Comparison of ENCODE assay signal across 8 cellular contexts in genomic region chr16:85420501-85421337, GRCh38.
A peak's percentile ranks its signal among the peaks of the same experiment; 100 is the strongest.
DNase-seq lines count a peak whose midpoint lies in the region; ATAC-seq and TF ChIP-seq lines count a peak whose summit lies in the region.

No MANE protein-coding gene starts in this region.

- peak; percentile 95 for TF ChIP-seq CTCF in fibroblast of villous mesenchyme (IDR thresholded peaks at IDR 0.05; ENCODE audit: insufficient read depth, low read depth, low read length)

- peaks cover 8% of the 10 kb centered on the region for H3K4me1 Mint-ChIP-seq in activated T-cell treated with anti-CD3 and anti-CD28 coated beads, Interleukin-2, amount 50 U/mL, for 24 hours (ENCODE audit: low read depth)

- no peak overlapping the region for H3K27ac Mint-ChIP-seq in activated T-cell treated with anti-CD3 and anti-CD28 coated beads, Interleukin-2, amount 50 U/mL, for 24 hours

- DNase-seq in 8988T (peak; percentile 99), NOMO-1 treated with DMSO at 0.1 percent for 48 hours (lab: John Stamatoyannopoulos, UW; ENCODE audit: unreplicated experiment) (peak; percentile 67), fibroblast of villous mesenchyme (ENCODE audit: low read depth) (peak; percentile 35), posterior vena cava (ENCODE audit: low spot score) (peak; percentile 86)
- DNase-seq in activated T-cell treated with anti-CD3 and anti-CD28 coated beads, Interleukin-2, amount 50 U/mL, for 24 hours: peak; percentile 88

- no peaks in the 10 kb centered on the region for H3K27me3 Mint-ChIP-seq in activated T-cell treated with anti-CD3 and anti-CD28 coated beads, Interleukin-2, amount 50 U/mL, for 24 hours

- no peak overlapping the region for H3K4me3 Mint-ChIP-seq in activated T-cell treated with anti-CD3 and anti-CD28 coated beads, Interleukin-2, amount 50 U/mL, for 24 hours

- no peaks in the 10 kb centered on the region for H3K36me3 Mint-ChIP-seq in activated T-cell treated with anti-CD3 and anti-CD28 coated beads, Interleukin-2, amount 50 U/mL, for 24 hours (ENCODE audit: low read depth)

- intact Hi-C loops in posterior vena cava (cut with DNase I): loop anchor here in 1 of 2 donors (2.0 to 10.0 kb wide), 2 partner anchors 190 to 294 kb away; no protein-coding TSS in a partner anchor

- no peaks in the 10 kb centered on the region for H3K9me3 Mint-ChIP-seq in activated T-cell treated with anti-CD3 and anti-CD28 coated beads, Interleukin-2, amount 50 U/mL, for 24 hours

- no peak overlapping the region for H3K4me3 ChIP-seq in fibroblast of villous mesenchyme (ENCODE audit: low read depth, low read length)

- peak; percentile 54 for ATAC-seq in GM19351 (IDR thresholded peaks at IDR 0.05; ENCODE audit: unreplicated experiment)
- ATAC-seq in HG03378 (IDR thresholded peaks at IDR 0.05; ENCODE audit: unreplicated experiment): no peak
- no peak for ATAC-seq in GM21367 (IDR thresholded peaks at IDR 0.05; ENCODE audit: unreplicated experiment)

Comparison
In these comparisons a context has a peak if more than half of its experiments do, and no peak if none do; other contexts are left out.
1. DNase-seq: peak in every context shown above with its lines; median percentile 99 in 8988T; 88 in activated T-cell treated with anti-CD3 and anti-CD28 coated beads, Interleukin-2, amount 50 U/mL, for 24 hours; 86 in posterior vena cava; 67 in NOMO-1 treated with DMSO at 0.1 percent for 48 hours; 35 in fibroblast of villous mesenchyme.